In genomic region chr1:184379111-184379752, GRCh38 we compare ENCODE assay signal across 1 cellular context.
TF ChIP-seq lines count a peak whose summit lies in the region.

No MANE protein-coding gene starts in this region.

TF ChIP-seq in K562, 482 proteins besides CTCF, POLR2A, EP300 and RAD21 (continued from another document):
- TF ChIP-seq BRF2 (IDR thresholded peaks at IDR 0.05; ENCODE audit: borderline replicate concordance, insufficient read depth, insufficient read length) (no peak), THAP7 (CRISPR knock-in tag; IDR thresholded peaks at IDR 0.05) (no peak), EZH2 (IDR thresholded peaks at IDR 0.05; ENCODE audit: borderline replicate concordance, low read depth, low read length) (no peak), GTF2F1 (IDR thresholded peaks at IDR 0.05; ENCODE audit: low read depth, low read length) (no peak), POU5F1 (IDR thresholded peaks at IDR 0.05; ENCODE audit: borderline replicate concordance, low read depth, low read length, partially characterized antibody) (no peak), FOXM1 (IDR thresholded peaks at IDR 0.05; ENCODE audit: low read depth) (no peak), FOXM1 (CRISPR knock-in tag; IDR thresholded peaks at IDR 0.05; ENCODE audit: low read depth) (no peak), ZNF124 (CRISPR knock-in tag; IDR thresholded peaks at IDR 0.05) (no peak)
